Comparison of ENCODE assay signal across 20 cellular contexts in the genomic region with DNA sequence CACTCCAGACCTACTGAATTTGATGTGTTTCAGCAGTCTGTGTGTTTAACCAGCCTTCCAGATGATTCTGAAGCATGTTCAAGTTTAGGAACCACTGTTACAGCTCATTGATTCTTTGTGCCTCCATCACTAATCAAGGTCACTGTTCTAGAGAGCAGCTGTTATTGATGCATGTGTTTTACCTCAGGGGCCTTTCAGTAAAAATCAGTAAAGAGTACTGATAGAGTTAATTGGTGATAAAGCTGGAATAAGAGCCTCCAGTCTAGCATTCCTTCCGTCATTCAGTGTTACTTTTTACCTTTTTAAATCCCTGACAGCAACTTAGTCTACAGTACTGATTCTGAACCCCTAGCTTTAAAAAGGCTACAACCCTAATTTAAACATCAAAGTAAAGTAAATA. TPM values are rescaled to one million over a fixed set of nuclear protein-coding genes. Genes with fewer than 3 reads are reported as not detected.
DNase-seq lines count a peak whose midpoint lies in the region; ATAC-seq and TF ChIP-seq lines count a peak whose summit lies in the region.
"Had no signal": no experiment of that assay in that cellular context is flagged by ENCODE, and none has a peak within 500 bp of the region (broad histone marks: within the 10 kb centered on the region; RNA-seq: fewer than 3 reads in every experiment).

No MANE protein-coding gene starts in this region.

- no peaks in the 10 kb centered on the region for H3K9me3 Mint-ChIP-seq in HFFc6
- no peaks in the 10 kb centered on the region for H3K9me3 Mint-ChIP-seq in activated T-cell treated with anti-CD3 and anti-CD28 coated beads, Interleukin-2, amount 50 U/mL, for 24 hours
- H3K9me3 Mint-ChIP-seq: CD8-positive, alpha-beta T cell had no signal

- H3K27me3 Mint-ChIP-seq in HFFc6 (ENCODE audit: insufficient read depth) = no peaks in the 10 kb centered on the region; the same call in 1 of the 2 replicates
- no peaks in the 10 kb centered on the region for H3K27me3 Mint-ChIP-seq in activated T-cell treated with anti-CD3 and anti-CD28 coated beads, Interleukin-2, amount 50 U/mL, for 24 hours

- peak overlapping the region; percentile 19 for H3K27ac ChIP-seq in angular gyrus (ENCODE audit: low read depth, low read length)
- H3K27ac ChIP-seq: BLaER1 treated with 17β-estradiol and CSF1 and Interleukin-3, amounts not matched to agents 10 nM and 100 nM had no signal

- peaks cover 26% of the 10 kb centered on the region for H3K36me3 Mint-ChIP-seq in HFFc6 (ENCODE audit: low read depth)
- H3K36me3 Mint-ChIP-seq in activated T-cell treated with anti-CD3 and anti-CD28 coated beads, Interleukin-2, amount 50 U/mL, for 24 hours (ENCODE audit: low read depth) = peaks cover 50% of the 10 kb centered on the region

- ATAC-seq in GM18858 (IDR thresholded peaks at IDR 0.05; ENCODE audit: unreplicated experiment) = no peak
- ATAC-seq: CD8-positive, alpha-beta T cell had no signal

- TF ChIP-seq CTCF in HFFc6 (IDR thresholded peaks at IDR 0.05) = no peak

- H3K27ac Mint-ChIP-seq in HFFc6 = peak overlapping the region; percentile 24; the same call in 1 of the 2 replicates
- no peak overlapping the region for H3K27ac Mint-ChIP-seq in activated T-cell treated with anti-CD3 and anti-CD28 coated beads, Interleukin-2, amount 50 U/mL, for 24 hours
- H3K27ac Mint-ChIP-seq: CD8-positive, alpha-beta T cell had no signal

- peaks cover 21% of the 10 kb centered on the region for H3K4me1 Mint-ChIP-seq in HFFc6 (ENCODE audit: low read depth)
- H3K4me1 Mint-ChIP-seq in activated T-cell treated with anti-CD3 and anti-CD28 coated beads, Interleukin-2, amount 50 U/mL, for 24 hours (ENCODE audit: low read depth) = peaks cover 50% of the 10 kb centered on the region

- no peak overlapping the region for H3K4me3 Mint-ChIP-seq in HFFc6
- no peak overlapping the region for H3K4me3 Mint-ChIP-seq in activated T-cell treated with anti-CD3 and anti-CD28 coated beads, Interleukin-2, amount 50 U/mL, for 24 hours
- H3K4me3 Mint-ChIP-seq: CD8-positive, alpha-beta T cell had no signal

- DNase-seq in HFFc6 (no peak), left kidney (ENCODE audit: low read depth, low spot score) (peak; percentile 9), retina (peak; percentile 10), NCI-H1092 (lab: John Stamatoyannopoulos, UW) (no peak), mucosa of gallbladder (ENCODE audit: low spot score) (no peak)
- no peak for DNase-seq in activated T-cell treated with anti-CD3 and anti-CD28 coated beads, Interleukin-2, amount 50 U/mL, for 24 hours
- DNase-seq: ACHN; CD8-positive, alpha-beta T cell; DND-41; Kasumi-1; NCI-H1436; NCI-H187 treated with DMSO at 0.1 percent for 48 hours; NCI-H2107; NCI-H446 treated with DMSO at 0.1 percent for 48 hours; NCI-H526 treated with DMSO at 0.1 percent for 48 hours; OCI-M1; SHP77 had no signal

RNA-seq across cellular contexts. Expression of gene CPEB2, which starts 12.9 kb away (rescaled TPM):
- 10 to 100 TPM; 18.9 to 27.8 (median 22.8) TPM for total RNA-seq in HFFc6 (2021; fragmentation: NEBNext Ultra II Directional; extraction: Animal tissue kit (Norgen Biotek cat#: 25700))
- total RNA-seq in mucosa of gallbladder = 32.4 TPM

Comparison
In these comparisons a context has a peak if more than half of its experiments do, and no peak if none do; other contexts are left out.
1. DNase-seq: peak in left kidney (single experiment) and retina (single experiment); none in HFFc6 (single experiment), NCI-H1092 (single experiment), activated T-cell treated with anti-CD3 and anti-CD28 coated beads, Interleukin-2, amount 50 U/mL, for 24 hours (single experiment) and mucosa of gallbladder (single experiment).